In genomic region chr1:185526318-185527307, GRCh38 we compare ENCODE assay signal across 10 cellular contexts.
DNase-seq lines count a peak whose midpoint lies in the region; ATAC-seq, FAIRE-seq and TF ChIP-seq lines count a peak whose summit lies in the region.
"Had no signal": no experiment of that assay in that cellular context is flagged by ENCODE, and none has a peak within 500 bp of the region (broad histone marks: within the 10 kb centered on the region; RNA-seq: fewer than 3 reads in every experiment).

No MANE protein-coding gene starts in this region.

- no peak overlapping the region for H2BK12ac ChIP-seq in mesenchymal stem cell (ENCODE audit: low read length in 2 of 2)

- H2AFZ ChIP-seq in OCI-LY3 (ENCODE audit: low read depth, low read length) = no peak overlapping the region
- H2AFZ ChIP-seq in mesenchymal stem cell (ENCODE audit: low read depth, low read length) = no peak overlapping the region

- peaks cover 57% of the 10 kb centered on the region for H3K4me1 ChIP-seq in OCI-LY3 (ENCODE audit: low read length)
- H3K4me1 ChIP-seq in mesenchymal stem cell (ENCODE audit: control insufficient read depth, insufficient read depth, low read depth, low read length) = no peaks in the 10 kb centered on the region
- no peaks in the 10 kb centered on the region for H3K4me1 ChIP-seq in colonic mucosa

- no peaks in the 10 kb centered on the region for H3K27me3 ChIP-seq in OCI-LY3 (ENCODE audit: low read depth, low read length)
- H3K27me3 ChIP-seq in mesenchymal stem cell (ENCODE audit: control insufficient read depth in 1 of 2, insufficient read depth in 1 of 2, low read length in 2 of 2) = no peaks in the 10 kb centered on the region
- no peaks in the 10 kb centered on the region for H3K27me3 ChIP-seq in colonic mucosa

- H3K79me2 ChIP-seq in OCI-LY3 (ENCODE audit: low read length) = no peaks in the 10 kb centered on the region

- no peak overlapping the region for H3K14ac ChIP-seq in mesenchymal stem cell (ENCODE audit: low read length in 2 of 2)

- H3K36me3 ChIP-seq in OCI-LY3 (replicated peaks; ENCODE audit: low read depth, low read length) (peaks cover 24% of the 10 kb centered on the region), mesenchymal stem cell (ENCODE audit: control insufficient read depth in 1 of 2, insufficient read depth in 2 of 2, low read depth in 1 of 2, low read length in 2 of 2) (no peaks in the 10 kb centered on the region), colonic mucosa (no peaks in the 10 kb centered on the region)

- 100% methylated on average over 1 of the region's 1 CpG for WGBS in mesenchymal stem cell

- H3K4ac ChIP-seq in mesenchymal stem cell (ENCODE audit: low read depth in 1 of 2, low read length in 2 of 2) = no peak overlapping the region

- H3K9ac ChIP-seq in OCI-LY3 (ENCODE audit: low read length) (peak overlapping the region; percentile 64), mesenchymal stem cell (ENCODE audit: low read length) (no peak overlapping the region), colonic mucosa (ENCODE audit: low read depth in 2 of 2, low read length in 2 of 2) (no peak overlapping the region)

- H3K27ac ChIP-seq in OCI-LY3 (ENCODE audit: low read length) (peak overlapping the region; percentile 90), mesenchymal stem cell (ENCODE audit: low read length, poor library complexity, severe bottlenecking) (no peak overlapping the region), colonic mucosa (no peak overlapping the region)
- H3K27ac ChIP-seq: C4-2B had no signal

- H3K18ac ChIP-seq in mesenchymal stem cell (ENCODE audit: low read depth in 1 of 2, low read length in 2 of 2) = no peak overlapping the region

- no peak overlapping the region for H2AK5ac ChIP-seq in mesenchymal stem cell (ENCODE audit: low read length, severe bottlenecking)

- H2BK120ac ChIP-seq in mesenchymal stem cell (ENCODE audit: low read depth, low read length) = no peak overlapping the region

- H3K23ac ChIP-seq in mesenchymal stem cell (ENCODE audit: low read length in 2 of 2) = no peak overlapping the region

- H3K9me3 ChIP-seq in OCI-LY3 (ENCODE audit: insufficient read depth, low read length) = peaks cover 25% of the 10 kb centered on the region; the same call in 1 of the 2 replicates
- H3K9me3 ChIP-seq in mesenchymal stem cell (ENCODE audit: control insufficient read depth, low read length) = no peaks in the 10 kb centered on the region
- H3K9me3 ChIP-seq in colonic mucosa = no peaks in the 10 kb centered on the region

- peak overlapping the region; percentile 50 for H3K4me3 ChIP-seq in OCI-LY3 (ENCODE audit: low read length)
- no peak overlapping the region for H3K4me3 ChIP-seq in mesenchymal stem cell (ENCODE audit: insufficient read depth in 1 of 2, low read depth in 1 of 2, low read length in 2 of 2)
- H3K4me3 ChIP-seq in colonic mucosa = no peak overlapping the region

- no peak for TF ChIP-seq CTCF in OCI-LY3 (IDR thresholded peaks at IDR 0.05; ENCODE audit: low read depth, low read length)
- no peak for TF ChIP-seq CTCF in colonic mucosa (IDR thresholded peaks at IDR 0.05)

- no peak overlapping the region for H4K91ac ChIP-seq in mesenchymal stem cell (ENCODE audit: low read length)

- H3K4me2 ChIP-seq in OCI-LY3 (ENCODE audit: low read length) (peak overlapping the region; percentile 75), mesenchymal stem cell (ENCODE audit: low read length, poor library complexity, severe bottlenecking) (no peak overlapping the region)

- no peak for FAIRE-seq in frontal cortex (lab: Jason Lieb, UNC)

- peak; percentile 99 for ATAC-seq in GM18508 (IDR thresholded peaks at IDR 0.05; ENCODE audit: insufficient read depth, unreplicated experiment)
- ATAC-seq in GM21423 (IDR thresholded peaks at IDR 0.05; ENCODE audit: unreplicated experiment) = peak; percentile 100
- ATAC-seq in HG03095 (IDR thresholded peaks at IDR 0.05; ENCODE audit: unreplicated experiment) = peak; percentile 100

- H2BK15ac ChIP-seq in mesenchymal stem cell (ENCODE audit: low read depth, poor library complexity, severe bottlenecking) = no peak overlapping the region

- H3K79me1 ChIP-seq in mesenchymal stem cell (replicated peaks; ENCODE audit: low read length, poor library complexity, severe bottlenecking) = no peaks in the 10 kb centered on the region

- intact Hi-C loops in colonic mucosa (cut with DNase I) = no loop called here

- H4K20me1 ChIP-seq in OCI-LY3 (ENCODE audit: insufficient read depth, low read length) = no peaks in the 10 kb centered on the region

- H4K8ac ChIP-seq in mesenchymal stem cell (ENCODE audit: low read length) = no peak overlapping the region

- no peak overlapping the region for H2BK5ac ChIP-seq in mesenchymal stem cell (ENCODE audit: low read depth, low read length, poor library complexity, severe bottlenecking)

- DNase-seq in mesenchymal stem cell = no peak
- no peak for DNase-seq in colonic mucosa
- no peak for DNase-seq in RKO (ENCODE audit: low spot score)
- no peak for DNase-seq in frontal cortex (ENCODE audit: low spot score in 2 of 2)
- DNase-seq: MM.1S had no signal
